In genomic region chr11:73787051-73787642, GRCh38 we compare ENCODE assay signal across 7 cellular contexts. TPM values are rescaled to one million over a fixed set of nuclear protein-coding genes. Genes with fewer than 3 reads are reported as not detected.
DNase-seq lines count a peak whose midpoint lies in the region; ATAC-seq lines count a peak whose summit lies in the region.

No MANE protein-coding gene starts in this region.

- no peaks in the 10 kb centered on the region for H3K27me3 ChIP-seq in HUES48 (ENCODE audit: control insufficient read depth, insufficient read depth, low read length)

- H3K36me3 Mint-ChIP-seq in activated T-cell treated with anti-CD3 and anti-CD28 coated beads, Interleukin-2, amount 50 U/mL, for 4 hours (ENCODE audit: insufficient read depth): no peaks in the 10 kb centered on the region

- DNase-seq in activated T-cell treated with anti-CD3 and anti-CD28 coated beads, Interleukin-2, amount 50 U/mL, for 4 hours: no peak
- DNase-seq in stimulated activated naive CD8-positive, alpha-beta T cell treated with anti-CD3 and anti-CD28 coated beads, Interleukin-15, amount 100 ng/mL, for 72 hours: no peak
- no peak for DNase-seq in SKM-1 (lab: John Stamatoyannopoulos, UW; ENCODE audit: unreplicated experiment)
- no peak for DNase-seq in DMS79 (lab: John Stamatoyannopoulos, UW)

- peak overlapping the region; percentile 100 for H3K4me3 Mint-ChIP-seq in activated T-cell treated with anti-CD3 and anti-CD28 coated beads, Interleukin-2, amount 50 U/mL, for 4 hours
- peak overlapping the region; percentile 98 to 100 for H3K4me3 Mint-ChIP-seq in stimulated activated naive CD8-positive, alpha-beta T cell treated with anti-CD3 and anti-CD28 coated beads, Interleukin-15, amount 100 ng/mL, for 72 hours

- H3K27ac Mint-ChIP-seq in stimulated activated naive CD8-positive, alpha-beta T cell treated with anti-CD3 and anti-CD28 coated beads, Interleukin-15, amount 100 ng/mL, for 72 hours: peak overlapping the region; percentile 99 to 100

- peak overlapping the region; percentile 96 for H3K9ac ChIP-seq in HUES48 (ENCODE audit: low read depth, low read length)

- peaks cover 1% of the 10 kb centered on the region; the same call in 1 of the 2 replicates for H3K36me3 ChIP-seq in HUES48 (ENCODE audit: control insufficient read depth, insufficient read depth, low read length)

- peaks cover 16% of the 10 kb centered on the region for H3K4me1 Mint-ChIP-seq in activated T-cell treated with anti-CD3 and anti-CD28 coated beads, Interleukin-2, amount 50 U/mL, for 4 hours (ENCODE audit: low read depth)
- peaks cover 32% of the 10 kb centered on the region for H3K4me1 Mint-ChIP-seq in stimulated activated naive CD8-positive, alpha-beta T cell treated with anti-CD3 and anti-CD28 coated beads, Interleukin-15, amount 100 ng/mL, for 72 hours

- H3K27me3 Mint-ChIP-seq in activated T-cell treated with anti-CD3 and anti-CD28 coated beads, Interleukin-2, amount 50 U/mL, for 4 hours (ENCODE audit: low read depth): no peaks in the 10 kb centered on the region
- H3K27me3 Mint-ChIP-seq in stimulated activated naive CD8-positive, alpha-beta T cell treated with anti-CD3 and anti-CD28 coated beads, Interleukin-15, amount 100 ng/mL, for 72 hours: no peaks in the 10 kb centered on the region

- H3K4me1 ChIP-seq in HUES48 (ENCODE audit: control insufficient read depth, insufficient read depth, low read length): peaks cover 7% of the 10 kb centered on the region

- H3K9me3 ChIP-seq in HUES48 (ENCODE audit: control insufficient read depth, insufficient read depth, low read length) (no peaks in the 10 kb centered on the region), iPS-18c (ENCODE audit: control insufficient read depth, insufficient read depth, low read length) (no peaks in the 10 kb centered on the region)

- no peaks in the 10 kb centered on the region for H3K9me3 Mint-ChIP-seq in activated T-cell treated with anti-CD3 and anti-CD28 coated beads, Interleukin-2, amount 50 U/mL, for 4 hours
- no peaks in the 10 kb centered on the region for H3K9me3 Mint-ChIP-seq in stimulated activated naive CD8-positive, alpha-beta T cell treated with anti-CD3 and anti-CD28 coated beads, Interleukin-15, amount 100 ng/mL, for 72 hours

- peak in 1 of 2 donors; percentile 1 for ATAC-seq in activated T-cell treated with anti-CD3 and anti-CD28 coated beads, Interleukin-2, amount 50 U/mL, for 4 hours
- ATAC-seq in stimulated activated naive CD8-positive, alpha-beta T cell treated with anti-CD3 and anti-CD28 coated beads, Interleukin-15, amount 100 ng/mL, for 72 hours: no peak
- no peak for ATAC-seq in HG02981 (IDR thresholded peaks at IDR 0.05; ENCODE audit: unreplicated experiment)

- H3K4me3 ChIP-seq in HUES48 (ENCODE audit: low read depth, low read length) (peak overlapping the region; percentile 92), iPS-18c (ENCODE audit: insufficient read depth, low read depth, low read length) (peak overlapping the region; percentile 74)

- peak overlapping the region; percentile 96 for H3K27ac ChIP-seq in HUES48 (ENCODE audit: low read depth, low read length)

RNA-seq across cellular contexts. Expression of gene MRPL48, which starts 0.5 kb away (rescaled TPM):
- 10 to 100 TPM; 49.9 to 51.5 (median 51.3) TPM for total RNA-seq in activated T-cell treated with anti-CD3 and anti-CD28 coated beads, Interleukin-2, amount 50 U/mL, for 4 hours

RNA-seq across cellular contexts. Expression of gene RAB6A, which starts 26.3 kb away (rescaled TPM):
- 10 to 100 TPM; 53.3 to 62.7 (median 59.5) TPM for total RNA-seq in activated T-cell treated with anti-CD3 and anti-CD28 coated beads, Interleukin-2, amount 50 U/mL, for 4 hours
